8 cellular contexts compared by ENCODE assay signal in the genomic region with DNA sequence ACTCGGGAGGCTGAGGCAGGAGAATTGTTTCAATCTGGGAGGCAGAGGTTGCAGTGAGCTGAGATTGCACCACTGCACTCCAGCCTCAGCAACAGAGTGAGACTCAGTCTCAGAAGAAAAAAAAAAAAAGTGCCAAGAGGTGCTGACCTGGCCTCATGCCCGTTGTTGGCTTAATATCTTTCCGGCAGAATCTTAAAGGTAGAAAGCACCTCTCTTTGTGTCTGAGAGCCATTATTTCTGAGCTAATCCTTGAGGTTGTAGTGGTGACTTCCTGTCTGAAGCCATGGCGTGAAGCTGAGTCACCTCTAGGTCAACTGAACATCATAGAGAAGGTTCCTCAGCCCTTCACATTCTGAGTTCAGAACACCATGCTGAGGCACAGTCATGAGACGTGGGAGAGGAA.
DNase-seq lines count a peak whose midpoint lies in the region; ATAC-seq, FAIRE-seq and TF ChIP-seq lines count a peak whose summit lies in the region.

No MANE protein-coding gene starts in this region.

- DNase-seq in AG08396 (ENCODE audit: low spot score) (peak; percentile 28), NCI-H1105 (lab: John Stamatoyannopoulos, UW) (peak; percentile 11), bronchial epithelial cell (ENCODE audit: low read depth) (peak; percentile 82), small intestine (peak; percentile 24), NCI-H526 treated with DMSO at 0.1 percent for 48 hours (lab: John Stamatoyannopoulos, UW) (no peak)
- DNase-seq in stimulated activated CD4-positive, alpha-beta T cell treated with anti-CD3 and anti-CD28 coated beads, Interleukin-4, amount 100 ng/mL, for 1 hour = no peak

- FAIRE-seq in bronchial epithelial cell (lab: Jason Lieb, UNC) (no peak), small intestine (lab: Jason Lieb, UNC) (no peak)

- WGBS in small intestine, 3 donors = 66 to 71% (median 70%) methylated on average over 5 of the region's 5 CpGs

- H3K9me3 ChIP-seq in small intestine (ENCODE audit: control insufficient read depth, low read depth) = no peaks in the 10 kb centered on the region

- H3K4me3 ChIP-seq in bronchial epithelial cell (ENCODE audit: low read depth, low read length) = no peak overlapping the region
- H3K4me3 ChIP-seq in small intestine (ENCODE audit: low read depth in 1 of 2, low read length in 2 of 2) = no peak overlapping the region

- no peak overlapping the region for H3K27ac ChIP-seq in small intestine (ENCODE audit: low read depth in 1 of 2, low read length in 1 of 2)

- no peak for TF ChIP-seq CTCF in bronchial epithelial cell (IDR thresholded peaks at IDR 0.05; ENCODE audit: insufficient read depth, low read length, severe bottlenecking)

- no peaks in the 10 kb centered on the region for H3K4me1 ChIP-seq in small intestine (ENCODE audit: control insufficient read depth in 2 of 2, insufficient read depth in 1 of 2, low read depth in 1 of 2, low read length in 1 of 2)

- ATAC-seq in GM18520 (IDR thresholded peaks at IDR 0.05; ENCODE audit: unreplicated experiment) (peak; percentile 66), HG03280 (IDR thresholded peaks at IDR 0.05; ENCODE audit: unreplicated experiment) (no peak)

- H3K27me3 ChIP-seq in bronchial epithelial cell (ENCODE audit: control insufficient read depth, insufficient read depth, low read length) (no peaks in the 10 kb centered on the region), small intestine (ENCODE audit: control insufficient read depth in 2 of 2, insufficient read depth in 2 of 2, low read length in 2 of 2) (no peaks in the 10 kb centered on the region)

- H3K36me3 ChIP-seq in bronchial epithelial cell (ENCODE audit: control insufficient read depth, insufficient read depth, low read length) (peaks cover 45% of the 10 kb centered on the region), small intestine (ENCODE audit: control insufficient read depth in 2 of 2, insufficient read depth in 2 of 2, low read length in 2 of 2) (peaks cover 8 to 12% of the 10 kb centered on the region in 2 donors)

Comparison
In these comparisons a context has a peak if more than half of its experiments do, and no peak if none do; other contexts are left out.
1. DNase-seq: peak in AG08396 (single experiment), NCI-H1105 (single experiment), bronchial epithelial cell (single experiment) and small intestine (single experiment); none in NCI-H526 treated with DMSO at 0.1 percent for 48 hours (single experiment) and stimulated activated CD4-positive, alpha-beta T cell treated with anti-CD3 and anti-CD28 coated beads, Interleukin-4, amount 100 ng/mL, for 1 hour (single experiment).